33 cellular contexts compared by ENCODE assay signal in the genomic region with DNA sequence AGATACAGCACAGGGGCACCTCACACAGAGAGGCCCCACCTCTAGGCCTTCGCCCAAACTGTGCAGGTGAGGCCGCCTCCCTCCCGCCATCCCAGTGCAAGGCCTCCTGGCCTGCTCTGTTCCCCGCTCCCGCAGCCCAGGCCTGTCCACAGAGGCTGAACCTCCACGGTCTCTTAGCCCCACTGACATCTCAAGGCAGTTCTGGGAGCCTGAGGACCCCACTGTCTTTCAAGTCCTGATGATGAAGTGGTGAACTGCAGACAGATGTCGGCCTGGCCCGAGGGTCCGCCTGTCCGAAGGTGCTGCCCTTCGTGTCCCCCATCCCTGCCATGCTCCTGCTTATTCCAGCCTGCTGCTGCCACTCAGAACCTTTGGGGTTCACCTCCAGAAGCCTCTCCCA. TPM values are rescaled to one million over a fixed set of nuclear protein-coding genes. Genes with fewer than 3 reads are reported as not detected.
DNase-seq lines count a peak whose midpoint lies in the region; ATAC-seq and TF ChIP-seq lines count a peak whose summit lies in the region.
"Had no signal": no experiment of that assay in that cellular context is flagged by ENCODE, and none has a peak within 500 bp of the region (broad histone marks: within the 10 kb centered on the region; RNA-seq: fewer than 3 reads in every experiment).

No MANE protein-coding gene starts in this region.

- H4K91ac ChIP-seq in neuronal stem cell (ENCODE audit: low read depth, low read length, poor library complexity): no peak overlapping the region

- no peak overlapping the region for H3K14ac ChIP-seq in neuronal stem cell (ENCODE audit: low read length)

- H3K79me1 ChIP-seq in neuronal stem cell (ENCODE audit: low read depth, low read length): peaks cover 1% of the 10 kb centered on the region

- no peak overlapping the region for H2BK15ac ChIP-seq in neuronal stem cell (ENCODE audit: low read length)

- H3K4me3 Mint-ChIP-seq in activated CD8-positive, alpha-beta T cell treated with anti-CD3 and anti-CD28 coated beads, Interleukin-2, amount 10 ng/mL, durations not matched to agents 7 days and 5 days: no peak overlapping the region
- H3K4me3 Mint-ChIP-seq in activated CD8-positive, alpha-beta T cell treated with anti-CD3 and anti-CD28 coated beads for 36 hours: no peak overlapping the region
- H3K4me3 Mint-ChIP-seq: B cell; CD14-positive monocyte; CD4-positive, alpha-beta memory T cell; CD4-positive, alpha-beta T cell; CD4-positive, CD25-positive, alpha-beta regulatory T cell; CD8-positive, alpha-beta memory T cell; CD8-positive, alpha-beta T cell had no signal

- H3K4ac ChIP-seq in neuronal stem cell (ENCODE audit: low read length): no peak overlapping the region

- H3K9me3 ChIP-seq in RWPE2 (ENCODE audit: severe bottlenecking) (no peaks in the 10 kb centered on the region), neuronal stem cell (replicated peaks in 1 of 2; ENCODE audit: control insufficient read depth in 2 of 2, insufficient read depth in 1 of 2, low read depth in 1 of 2, low read length in 2 of 2) (no peaks in the 10 kb centered on the region)
- H3K9me3 ChIP-seq: A549; BE2C; BLaER1; BLaER1 treated with 17β-estradiol and CSF1 and Interleukin-3, amounts not matched to agents 10 nM and 100 nM; Caco-2 had no signal

- H2AFZ ChIP-seq in neuronal stem cell (ENCODE audit: low read length): no peak overlapping the region

- no peak overlapping the region for H3K4me2 ChIP-seq in neuronal stem cell (ENCODE audit: insufficient read depth, low read length, poor library complexity, severe bottlenecking)
- H3K4me2 ChIP-seq: A549 had no signal

- H3K4me3 ChIP-seq in RWPE2 (ENCODE audit: severe bottlenecking): no peak overlapping the region
- H3K4me3 ChIP-seq in neuronal stem cell (ENCODE audit: low read length in 2 of 2): peak overlapping the region in 1 of 2 donors; percentile 1
- H3K4me3 ChIP-seq: A549; BLaER1; BLaER1 treated with 17β-estradiol and CSF1 and Interleukin-3, amounts not matched to agents 10 nM and 100 nM had no signal

- CTCF ChIA-PET in activated CD8-positive, alpha-beta T cell treated with anti-CD3 and anti-CD28 coated beads, Interleukin-2, amount 10 ng/mL, durations not matched to agents 7 days and 5 days (lab: Charles Lee): no interaction called here
- CTCF ChIA-PET in activated CD8-positive, alpha-beta T cell treated with anti-CD3 and anti-CD28 coated beads for 36 hours (lab: Charles Lee): no interaction called here

- no peak overlapping the region for H3K18ac ChIP-seq in neuronal stem cell (ENCODE audit: low read length)

- no peak overlapping the region for H3K27ac Mint-ChIP-seq in activated CD8-positive, alpha-beta T cell treated with anti-CD3 and anti-CD28 coated beads, Interleukin-2, amount 10 ng/mL, durations not matched to agents 7 days and 5 days
- H3K27ac Mint-ChIP-seq in activated CD8-positive, alpha-beta T cell treated with anti-CD3 and anti-CD28 coated beads for 36 hours: no peak overlapping the region
- H3K27ac Mint-ChIP-seq: B cell; CD14-positive monocyte; CD4-positive, alpha-beta memory T cell; CD4-positive, alpha-beta T cell; CD8-positive, alpha-beta memory T cell; CD8-positive, alpha-beta T cell had no signal

- H3K27me3 Mint-ChIP-seq in activated CD8-positive, alpha-beta T cell treated with anti-CD3 and anti-CD28 coated beads, Interleukin-2, amount 10 ng/mL, durations not matched to agents 7 days and 5 days (ENCODE audit: low read depth): no peaks in the 10 kb centered on the region
- H3K27me3 Mint-ChIP-seq in activated CD8-positive, alpha-beta T cell treated with anti-CD3 and anti-CD28 coated beads for 36 hours: peaks cover 6% of the 10 kb centered on the region
- H3K27me3 Mint-ChIP-seq: B cell; CD4-positive, CD25-positive, alpha-beta regulatory T cell had no signal

- H3K4me1 Mint-ChIP-seq in activated CD8-positive, alpha-beta T cell treated with anti-CD3 and anti-CD28 coated beads, Interleukin-2, amount 10 ng/mL, durations not matched to agents 7 days and 5 days (ENCODE audit: low read depth): no peaks in the 10 kb centered on the region
- H3K4me1 Mint-ChIP-seq in activated CD8-positive, alpha-beta T cell treated with anti-CD3 and anti-CD28 coated beads for 36 hours (ENCODE audit: low read depth): no peaks in the 10 kb centered on the region
- H3K4me1 Mint-ChIP-seq: B cell; CD14-positive monocyte; CD4-positive, alpha-beta memory T cell; CD4-positive, CD25-positive, alpha-beta regulatory T cell; CD8-positive, alpha-beta memory T cell had no signal

- H3K36me3 ChIP-seq in RWPE2 (ENCODE audit: low read depth): no peaks in the 10 kb centered on the region
- H3K36me3 ChIP-seq in neuronal stem cell (replicated peaks in 1 of 2; ENCODE audit: control insufficient read depth in 2 of 2, insufficient read depth in 2 of 2, low read length in 2 of 2): no peaks in the 10 kb centered on the region
- H3K36me3 ChIP-seq: BE2C; BLaER1; BLaER1 treated with 17β-estradiol and CSF1 and Interleukin-3, amounts not matched to agents 10 nM and 100 nM had no signal

- H2BK12ac ChIP-seq in neuronal stem cell (ENCODE audit: low read length): peak overlapping the region; percentile 84

- TF ChIP-seq CTCF in activated CD8-positive, alpha-beta T cell treated with anti-CD3 and anti-CD28 coated beads for 36 hours (IDR thresholded peaks at IDR 0.05): no peak
- no peak for TF ChIP-seq CTCF in RWPE2 (IDR thresholded peaks at IDR 0.05; ENCODE audit: poor library complexity, severe bottlenecking)

- no peak overlapping the region for H2BK120ac ChIP-seq in neuronal stem cell (ENCODE audit: low read depth, low read length)

- no peak overlapping the region for H3K23ac ChIP-seq in neuronal stem cell (ENCODE audit: low read depth, low read length, poor library complexity)

- no CpG with 5 or more reads among the region's 11 CpGs for WGBS in neuronal stem cell (ENCODE audit: extremely low coverage in 2 of 2, insufficient read length in 2 of 2, insufficient replicate concordance in 1 of 2), 2 donors

- H3K9ac ChIP-seq in neuronal stem cell (ENCODE audit: low read depth, low read length, poor library complexity): peak overlapping the region; percentile 21
- H3K9ac ChIP-seq: BLaER1; BLaER1 treated with 17β-estradiol and CSF1 and Interleukin-3, amounts not matched to agents 10 nM and 100 nM had no signal

- peak overlapping the region; percentile 81 for H2AK5ac ChIP-seq in neuronal stem cell (ENCODE audit: low read depth, low read length)

- H3K4me1 ChIP-seq in RWPE2 (ENCODE audit: insufficient read depth, poor library complexity, severe bottlenecking) (no peaks in the 10 kb centered on the region), neuronal stem cell (ENCODE audit: control insufficient read depth in 2 of 2, insufficient read depth in 1 of 2, low read depth in 1 of 2, low read length in 2 of 2) (peaks cover 0 to 7% of the 10 kb centered on the region in 2 donors)
- H3K4me1 ChIP-seq: A549, BE2C, Caco-2 had no signal

- no peaks in the 10 kb centered on the region for H3K36me3 Mint-ChIP-seq in activated CD8-positive, alpha-beta T cell treated with anti-CD3 and anti-CD28 coated beads, Interleukin-2, amount 10 ng/mL, durations not matched to agents 7 days and 5 days (ENCODE audit: low read depth)
- no peaks in the 10 kb centered on the region for H3K36me3 Mint-ChIP-seq in activated CD8-positive, alpha-beta T cell treated with anti-CD3 and anti-CD28 coated beads for 36 hours (ENCODE audit: low read depth)
- H3K36me3 Mint-ChIP-seq: CD14-positive monocyte; CD4-positive, alpha-beta memory T cell; CD4-positive, CD25-positive, alpha-beta regulatory T cell; CD8-positive, alpha-beta memory T cell; CD8-positive, alpha-beta T cell had no signal

- no peak for DNase-seq in activated CD8-positive, alpha-beta T cell treated with anti-CD3 and anti-CD28 coated beads, Interleukin-2, amount 10 ng/mL, durations not matched to agents 7 days and 5 days
- no peak for DNase-seq in activated CD8-positive, alpha-beta T cell treated with anti-CD3 and anti-CD28 coated beads for 36 hours
- no peak for DNase-seq in RWPE2 (ENCODE audit: low spot score)
- DNase-seq in neuronal stem cell (ENCODE audit: low spot score): no peak
- DNase-seq in SIG-M5 (lab: John Stamatoyannopoulos, UW): no peak
- DNase-seq: 8988T; ACHN; AML-193; BE2C; C1 segment of cervical spinal cord; Caco-2; Calu3; CD4-positive, alpha-beta memory T cell; CD4-positive, alpha-beta T cell; CD4-positive, CD25-positive, alpha-beta regulatory T cell; CD8-positive, alpha-beta memory T cell; CD8-positive, alpha-beta T cell; COR-L47; DMS 273 treated with DMSO at 0.1 percent for 48 hours; DMS153; DMS53; DMS79; DMS79 treated with DMSO at 0.1 percent for 48 hours; DND-41; EL had no signal

- POLR2A ChIA-PET in activated CD8-positive, alpha-beta T cell treated with anti-CD3 and anti-CD28 coated beads, Interleukin-2, amount 10 ng/mL, durations not matched to agents 7 days and 5 days (lab: Charles Lee): no interaction called here
- POLR2A ChIA-PET in activated CD8-positive, alpha-beta T cell treated with anti-CD3 and anti-CD28 coated beads for 36 hours (lab: Charles Lee): interaction anchor here (0.9 kb wide), 1 partner anchor 17 kb away, joined by 3 read pairs; no protein-coding TSS in a partner anchor

- H3K27me3 ChIP-seq in RWPE2 (ENCODE audit: insufficient read depth, poor library complexity, severe bottlenecking): peaks cover 40% of the 10 kb centered on the region
- peaks cover 0 to 76% (median 0%) of the 10 kb centered on the region in 3 experiments for H3K27me3 ChIP-seq in neuronal stem cell (ENCODE audit: control insufficient read depth in 3 of 3, insufficient read depth in 3 of 3, low read depth in 1 of 3, low read length in 3 of 3)

- ATAC-seq in activated CD8-positive, alpha-beta T cell treated with anti-CD3 and anti-CD28 coated beads, Interleukin-2, amount 10 ng/mL, durations not matched to agents 7 days and 5 days: peak; percentile 11
- no peak for ATAC-seq in activated CD8-positive, alpha-beta T cell treated with anti-CD3 and anti-CD28 coated beads for 36 hours
- ATAC-seq in RWPE2 (ENCODE audit: low read depth) (0 out of 3 replicates have a peak, but pooled peaks have one; percentile 9), GM21786 (IDR thresholded peaks at IDR 0.05; ENCODE audit: unreplicated experiment) (no peak)
- ATAC-seq: CD8-positive, alpha-beta T cell had no signal

- H3K9me3 Mint-ChIP-seq in activated CD8-positive, alpha-beta T cell treated with anti-CD3 and anti-CD28 coated beads, Interleukin-2, amount 10 ng/mL, durations not matched to agents 7 days and 5 days (ENCODE audit: insufficient read depth): no peaks in the 10 kb centered on the region
- H3K9me3 Mint-ChIP-seq in activated CD8-positive, alpha-beta T cell treated with anti-CD3 and anti-CD28 coated beads for 36 hours: no peaks in the 10 kb centered on the region
- H3K9me3 Mint-ChIP-seq: CD4-positive, alpha-beta memory T cell; CD4-positive, alpha-beta T cell; CD4-positive, CD25-positive, alpha-beta regulatory T cell; CD8-positive, alpha-beta memory T cell; CD8-positive, alpha-beta T cell had no signal

- H3K27ac ChIP-seq in RWPE2 (ENCODE audit: poor library complexity, severe bottlenecking): no peak overlapping the region
- H3K27ac ChIP-seq in neuronal stem cell (replicated peaks; ENCODE audit: low read length): no peak overlapping the region
- H3K27ac ChIP-seq: 22Rv1; A549; BLaER1; BLaER1 treated with 17β-estradiol and CSF1 and Interleukin-3, amounts not matched to agents 10 nM and 100 nM; C4-2B had no signal

- intact Hi-C loops in activated CD8-positive, alpha-beta T cell treated with anti-CD3 and anti-CD28 coated beads for 36 hours (cut with micrococcal nuclease): no loop called here

- peak overlapping the region; percentile 75 for H2BK5ac ChIP-seq in neuronal stem cell (ENCODE audit: low read length)

- no peak overlapping the region for H4K8ac ChIP-seq in neuronal stem cell (ENCODE audit: low read depth, low read length)

RNA-seq across cellular contexts. Expression of a gene that starts 32.3 kb away (rescaled TPM):
- 10 to 100 TPM; 38.2 to 41.1 TPM for total RNA-seq in activated CD8-positive, alpha-beta T cell treated with anti-CD3 and anti-CD28 coated beads, Interleukin-2, amount 10 ng/mL, durations not matched to agents 7 days and 5 days
- total RNA-seq in activated CD8-positive, alpha-beta T cell treated with anti-CD3 and anti-CD28 coated beads for 36 hours: 10 to 100 TPM; 41.3 to 41.8 TPM
- 17.4 TPM for polyA plus RNA-seq in neuronal stem cell (2013, experiment 1 of 2)
- 18.1 TPM for polyA plus RNA-seq in neuronal stem cell (2013, experiment 2 of 2)

Comparison
In these comparisons a context has a peak if more than half of its experiments do, and no peak if none do; other contexts are left out.
1. ATAC-seq: peak in activated CD8-positive, alpha-beta T cell treated with anti-CD3 and anti-CD28 coated beads, Interleukin-2, amount 10 ng/mL, durations not matched to agents 7 days and 5 days (single experiment) and RWPE2 (single experiment); none in activated CD8-positive, alpha-beta T cell treated with anti-CD3 and anti-CD28 coated beads for 36 hours (single experiment) and GM21786 (single experiment).